ENCODE assay signal across 31 cellular contexts in the genomic region with DNA sequence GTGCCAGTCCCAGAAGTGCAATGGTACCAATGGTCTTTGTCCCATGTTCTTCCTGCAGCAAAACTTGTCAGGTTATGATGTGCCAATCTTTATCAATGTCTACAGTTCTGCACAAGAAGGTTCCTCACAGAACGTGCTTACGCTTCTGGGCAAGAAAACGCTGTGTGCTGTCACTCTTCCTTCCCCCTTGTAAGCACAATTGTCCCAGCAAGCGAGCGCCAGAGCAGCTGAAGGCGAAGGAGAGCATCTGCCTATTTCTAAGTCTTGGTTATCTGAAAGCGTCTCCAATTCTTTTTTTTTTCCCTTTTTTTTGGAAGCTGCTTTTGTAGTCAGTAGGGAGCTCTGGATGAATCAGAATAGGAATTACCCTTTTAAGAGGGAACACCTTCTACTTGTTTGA.
"Had no signal": no experiment of that assay in that cellular context is flagged by ENCODE, and none has a peak within 500 bp of the region (broad histone marks: within the 10 kb centered on the region; RNA-seq: fewer than 3 reads in every experiment).

No MANE protein-coding gene starts in this region.

- H3K36me3 Mint-ChIP-seq: activated CD4-positive, alpha-beta memory T cell treated with anti-CD3 and anti-CD28 coated beads for 36 hours; activated naive CD4-positive, alpha-beta T cell treated with anti-CD3 and anti-CD28 coated beads, Interleukin-2, amount 10 ng/mL, durations not matched to agents 7 days and 5 days; activated naive CD8-positive, alpha-beta T cell treated with anti-CD3 and anti-CD28 coated beads, Interleukin-2, amount 10 ng/mL, durations not matched to agents 7 days and 5 days; brain; memory B cell; naive thymus-derived CD8-positive, alpha-beta T cell; stimulated activated memory B cell treated with anti-CD40 and anti-IgM and Interleukin-4, amounts not matched to agents 10 μg/mL and 1 μg/mL and 100 μg/mL, for 72 hours had no signal

- H3K4me3 ChIP-seq: ascending aorta, cardiac muscle cell, esophagus squamous epithelium, hepatocyte, prostate gland, sigmoid colon, thyroid gland had no signal

- H3K9me3 ChIP-seq: ascending aorta, esophagus squamous epithelium, prostate gland, sigmoid colon, thyroid gland had no signal

- ATAC-seq: left cardiac atrium; naive thymus-derived CD8-positive, alpha-beta T cell; stimulated activated memory B cell treated with anti-CD40 and anti-IgM and Interleukin-4, amounts not matched to agents 10 μg/mL and 1 μg/mL and 100 μg/mL, for 72 hours; stimulated activated naive CD8-positive, alpha-beta T cell treated with anti-CD3 and anti-CD28 coated beads, Interleukin-15, amount 100 ng/mL, for 72 hours had no signal

- H3K27ac ChIP-seq: ascending aorta, cardiac muscle cell, esophagus squamous epithelium, hepatocyte, prostate gland, thyroid gland, WERI-Rb-1 had no signal

- H3K4me1 ChIP-seq: ascending aorta, esophagus squamous epithelium, prostate gland, sigmoid colon had no signal

- DNase-seq: activated CD4-positive, alpha-beta memory T cell treated with anti-CD3 and anti-CD28 coated beads for 36 hours; activated CD4-positive, alpha-beta T cell treated with anti-CD3 and anti-CD28 coated beads, Interleukin-2, amount 10 ng/mL, durations not matched to agents 24 days and 14 days; activated CD4-positive, CD25-positive, alpha-beta regulatory T cell treated with anti-CD3 and anti-CD28 coated beads, Interleukin-2, amount 50 U/mL, for 72 hours; activated CD8-positive, alpha-beta memory T cell treated with anti-CD3 and anti-CD28 coated beads, Interleukin-2, amount 50 U/mL, for 4 hours; activated gamma-delta T cell; activated naive CD4-positive, alpha-beta T cell treated with anti-CD3 and anti-CD28 coated beads, Interleukin-2, amount 10 ng/mL, durations not matched to agents 7 days and 5 days; activated naive CD8-positive, alpha-beta T cell treated with anti-CD3 and anti-CD28 coated beads, Interleukin-2, amount 10 ng/mL, durations not matched to agents 7 days and 5 days; activated T-cell treated with anti-CD3 and anti-CD28 coated beads, Interleukin-2, amount 50 U/mL, for 1 hour; cortex of kidney; esophagus squamous epithelium; foreskin melanocyte; left cardiac atrium; naive thymus-derived CD8-positive, alpha-beta T cell; sigmoid colon; small intestine; stimulated activated CD4-positive, alpha-beta T cell treated with anti-CD3 and anti-CD28 coated beads, Interleukin-1b, Interleukin-23, amount 100 ng/mL, for 48 hours; stimulated activated CD4-positive, alpha-beta T cell treated with anti-CD3 and anti-CD28 coated beads, Interleukin-4, amount 100 ng/mL, for 4 hours; stimulated activated CD8-positive, alpha-beta memory T cell treated with anti-CD3 and anti-CD28 coated beads, Interleukin-4, amount 100 ng/mL, for 48 hours; stimulated activated naive CD8-positive, alpha-beta T cell treated with anti-CD3 and anti-CD28 coated beads, Interleukin-15, amount 100 ng/mL, for 72 hours; T-helper 9 cell; thyroid gland; WERI-Rb-1 had no signal

- H3K27ac Mint-ChIP-seq: activated CD4-positive, alpha-beta memory T cell treated with anti-CD3 and anti-CD28 coated beads for 36 hours; activated CD4-positive, alpha-beta T cell treated with anti-CD3 and anti-CD28 coated beads, Interleukin-2, amount 10 ng/mL, durations not matched to agents 24 days and 14 days; activated naive CD4-positive, alpha-beta T cell treated with anti-CD3 and anti-CD28 coated beads, Interleukin-2, amount 10 ng/mL, durations not matched to agents 7 days and 5 days; activated naive CD8-positive, alpha-beta T cell treated with anti-CD3 and anti-CD28 coated beads, Interleukin-2, amount 10 ng/mL, durations not matched to agents 7 days and 5 days; activated T-helper 1 cell treated with anti-CD3 and anti-CD28 coated beads, Interleukin-12 subunit alpha, Interleukin-12 subunit beta, Interleukin-2, Interleukin-4 antibody, amounts not matched to agents 30 ng/mL and 10 ng/mL and 1 ng/mL, durations not matched to agents 14 hours and 24 hours and 36 hours; memory B cell; naive thymus-derived CD8-positive, alpha-beta T cell; stimulated activated memory B cell treated with anti-CD40 and anti-IgM and Interleukin-4, amounts not matched to agents 10 μg/mL and 1 μg/mL and 100 μg/mL, for 72 hours; stimulated activated naive CD8-positive, alpha-beta T cell treated with anti-CD3 and anti-CD28 coated beads, Interleukin-15, amount 100 ng/mL, for 72 hours; T-helper 1 cell treated with Interleukin-12 subunit alpha and Interleukin-12 subunit beta and Interleukin-4 antibody, amounts not matched to agents 30 μg/mL and 1 μg/mL, for 36 hours had no signal

- H3K36me3 ChIP-seq: ascending aorta, cardiac muscle cell, esophagus squamous epithelium, prostate gland, sigmoid colon, thyroid gland, WERI-Rb-1 had no signal

- H3K4me3 Mint-ChIP-seq: activated CD4-positive, alpha-beta memory T cell treated with anti-CD3 and anti-CD28 coated beads for 36 hours; activated CD4-positive, alpha-beta T cell treated with anti-CD3 and anti-CD28 coated beads, Interleukin-2, amount 10 ng/mL, durations not matched to agents 24 days and 14 days; activated naive CD4-positive, alpha-beta T cell treated with anti-CD3 and anti-CD28 coated beads, Interleukin-2, amount 10 ng/mL, durations not matched to agents 7 days and 5 days; activated naive CD8-positive, alpha-beta T cell treated with anti-CD3 and anti-CD28 coated beads, Interleukin-2, amount 10 ng/mL, durations not matched to agents 7 days and 5 days; activated T-helper 1 cell treated with anti-CD3 and anti-CD28 coated beads, Interleukin-12 subunit alpha, Interleukin-12 subunit beta, Interleukin-2, Interleukin-4 antibody, amounts not matched to agents 30 ng/mL and 10 ng/mL and 1 ng/mL, durations not matched to agents 14 hours and 24 hours and 36 hours; memory B cell; naive thymus-derived CD8-positive, alpha-beta T cell; stimulated activated memory B cell treated with anti-CD40 and anti-IgM and Interleukin-4, amounts not matched to agents 10 μg/mL and 1 μg/mL and 100 μg/mL, for 72 hours; stimulated activated naive CD8-positive, alpha-beta T cell treated with anti-CD3 and anti-CD28 coated beads, Interleukin-15, amount 100 ng/mL, for 72 hours; T-helper 1 cell treated with Interleukin-12 subunit alpha and Interleukin-12 subunit beta and Interleukin-4 antibody, amounts not matched to agents 30 μg/mL and 1 μg/mL, for 36 hours had no signal

- H3K9me3 Mint-ChIP-seq: activated CD4-positive, alpha-beta T cell treated with anti-CD3 and anti-CD28 coated beads, Interleukin-2, amount 10 ng/mL, durations not matched to agents 24 days and 14 days; activated naive CD4-positive, alpha-beta T cell treated with anti-CD3 and anti-CD28 coated beads, Interleukin-2, amount 10 ng/mL, durations not matched to agents 7 days and 5 days; activated naive CD8-positive, alpha-beta T cell treated with anti-CD3 and anti-CD28 coated beads, Interleukin-2, amount 10 ng/mL, durations not matched to agents 7 days and 5 days; activated T-helper 1 cell treated with anti-CD3 and anti-CD28 coated beads, Interleukin-12 subunit alpha, Interleukin-12 subunit beta, Interleukin-2, Interleukin-4 antibody, amounts not matched to agents 30 ng/mL and 10 ng/mL and 1 ng/mL, durations not matched to agents 14 hours and 24 hours and 36 hours; brain; memory B cell; stimulated activated memory B cell treated with anti-CD40 and anti-IgM and Interleukin-4, amounts not matched to agents 10 μg/mL and 1 μg/mL and 100 μg/mL, for 72 hours; T-helper 1 cell treated with Interleukin-12 subunit alpha and Interleukin-12 subunit beta and Interleukin-4 antibody, amounts not matched to agents 30 μg/mL and 1 μg/mL, for 36 hours had no signal

- H3K27me3 Mint-ChIP-seq: activated CD4-positive, alpha-beta memory T cell treated with anti-CD3 and anti-CD28 coated beads for 36 hours; activated CD4-positive, alpha-beta T cell treated with anti-CD3 and anti-CD28 coated beads, Interleukin-2, amount 10 ng/mL, durations not matched to agents 24 days and 14 days; activated naive CD4-positive, alpha-beta T cell treated with anti-CD3 and anti-CD28 coated beads, Interleukin-2, amount 10 ng/mL, durations not matched to agents 7 days and 5 days; activated naive CD8-positive, alpha-beta T cell treated with anti-CD3 and anti-CD28 coated beads, Interleukin-2, amount 10 ng/mL, durations not matched to agents 7 days and 5 days; brain; stimulated activated naive CD8-positive, alpha-beta T cell treated with anti-CD3 and anti-CD28 coated beads, Interleukin-15, amount 100 ng/mL, for 72 hours had no signal

- H3K27me3 ChIP-seq: ascending aorta, cardiac muscle cell, esophagus squamous epithelium, hepatocyte, sigmoid colon, thyroid gland had no signal

- H3K4me1 Mint-ChIP-seq: activated CD4-positive, alpha-beta T cell treated with anti-CD3 and anti-CD28 coated beads, Interleukin-2, amount 10 ng/mL, durations not matched to agents 24 days and 14 days; activated naive CD4-positive, alpha-beta T cell treated with anti-CD3 and anti-CD28 coated beads, Interleukin-2, amount 10 ng/mL, durations not matched to agents 7 days and 5 days; activated naive CD8-positive, alpha-beta T cell treated with anti-CD3 and anti-CD28 coated beads, Interleukin-2, amount 10 ng/mL, durations not matched to agents 7 days and 5 days; memory B cell; naive thymus-derived CD8-positive, alpha-beta T cell; stimulated activated memory B cell treated with anti-CD40 and anti-IgM and Interleukin-4, amounts not matched to agents 10 μg/mL and 1 μg/mL and 100 μg/mL, for 72 hours; stimulated activated naive CD8-positive, alpha-beta T cell treated with anti-CD3 and anti-CD28 coated beads, Interleukin-15, amount 100 ng/mL, for 72 hours had no signal
